ENCODE assay signal across 23 cellular contexts in the genomic region with DNA sequence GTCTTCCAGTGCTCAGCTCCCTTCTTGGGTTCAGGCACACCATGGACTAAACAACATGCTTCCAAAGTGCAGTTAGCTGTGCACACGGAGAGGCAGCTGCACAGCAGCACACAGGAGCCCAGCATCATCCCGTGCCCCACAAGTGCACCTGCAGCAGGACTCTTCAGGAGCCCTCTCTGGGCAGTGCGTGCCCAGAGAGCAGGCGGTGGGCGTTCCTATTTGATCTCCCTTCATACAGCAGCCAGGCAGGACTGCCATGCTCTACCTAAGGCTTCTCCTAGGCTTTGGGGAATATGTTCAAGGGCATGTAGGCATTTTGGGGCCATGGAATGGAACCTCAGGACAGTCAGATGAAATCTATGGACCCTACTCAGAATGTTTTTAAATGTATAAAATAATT. TPM values are rescaled to one million over a fixed set of nuclear protein-coding genes. Genes with fewer than 3 reads are reported as not detected.
"Had no signal": no experiment of that assay in that cellular context is flagged by ENCODE, and none has a peak within 500 bp of the region (broad histone marks: within the 10 kb centered on the region; RNA-seq: fewer than 3 reads in every experiment).

No MANE protein-coding gene starts in this region.

- H3K9me3 ChIP-seq: colonic mucosa, gastrocnemius medialis, left lung, prostate gland, sigmoid colon, stomach, testis, tibial artery had no signal

- H3K4me1 ChIP-seq: colonic mucosa, gastrocnemius medialis, left lung, parathyroid adenoma, prostate gland, sigmoid colon, stomach, testis, tibial artery had no signal

- H3K4me1 Mint-ChIP-seq: central memory CD8-positive, alpha-beta T cell; naive thymus-derived CD8-positive, alpha-beta T cell; stimulated activated effector memory CD8-positive, alpha-beta T cell treated with anti-CD3 and anti-CD28 coated beads, Interleukin-12 subunit alpha, Interleukin-12 subunit beta, amount 100 ng/mL, for 72 hours had no signal

- H3K4me3 Mint-ChIP-seq: central memory CD8-positive, alpha-beta T cell; dendritic cell treated with granulocyte-macrophage colony-stimulating factor and Interleukin-4, amounts not matched to agents 40 ng/mL and 50 ng/mL, for 4 days; naive thymus-derived CD8-positive, alpha-beta T cell; stimulated activated effector memory CD8-positive, alpha-beta T cell treated with anti-CD3 and anti-CD28 coated beads, Interleukin-12 subunit alpha, Interleukin-12 subunit beta, amount 100 ng/mL, for 72 hours; type B pancreatic cell had no signal

- ATAC-seq: gastrocnemius medialis; left lung; naive thymus-derived CD8-positive, alpha-beta T cell; right cardiac atrium; stimulated activated effector memory CD8-positive, alpha-beta T cell treated with anti-CD3 and anti-CD28 coated beads, Interleukin-12 subunit alpha, Interleukin-12 subunit beta, amount 100 ng/mL, for 72 hours had no signal

- H3K9me3 Mint-ChIP-seq: central memory CD8-positive, alpha-beta T cell; dendritic cell treated with granulocyte-macrophage colony-stimulating factor and Interleukin-4, amounts not matched to agents 40 ng/mL and 50 ng/mL, for 4 days; naive thymus-derived CD8-positive, alpha-beta T cell; stimulated activated effector memory CD8-positive, alpha-beta T cell treated with anti-CD3 and anti-CD28 coated beads, Interleukin-12 subunit alpha, Interleukin-12 subunit beta, amount 100 ng/mL, for 72 hours; type B pancreatic cell had no signal

- H3K36me3 ChIP-seq: colonic mucosa, gastrocnemius medialis, left lung, prostate gland, sigmoid colon, stomach, tibial artery had no signal

- H3K27ac Mint-ChIP-seq: dendritic cell treated with granulocyte-macrophage colony-stimulating factor and Interleukin-4, amounts not matched to agents 40 ng/mL and 50 ng/mL, for 4 days; naive thymus-derived CD8-positive, alpha-beta T cell; stimulated activated effector memory CD8-positive, alpha-beta T cell treated with anti-CD3 and anti-CD28 coated beads, Interleukin-12 subunit alpha, Interleukin-12 subunit beta, amount 100 ng/mL, for 72 hours; type B pancreatic cell had no signal

- H3K27me3 ChIP-seq: colonic mucosa, gastrocnemius medialis, testis had no signal

- H3K4me3 ChIP-seq: colonic mucosa, gastrocnemius medialis, left lung, prostate gland, sigmoid colon, stomach, testis, tibial artery had no signal

- H3K27ac ChIP-seq: colonic mucosa, gastrocnemius medialis, left lung, parathyroid adenoma, prostate gland, sigmoid colon, stomach, testis, tibial artery had no signal

- H3K36me3 Mint-ChIP-seq: naive thymus-derived CD8-positive, alpha-beta T cell; stimulated activated effector memory CD8-positive, alpha-beta T cell treated with anti-CD3 and anti-CD28 coated beads, Interleukin-12 subunit alpha, Interleukin-12 subunit beta, amount 100 ng/mL, for 72 hours; type B pancreatic cell had no signal

- DNase-seq: colonic mucosa; effector CD8-positive, alpha-beta T cell; foreskin fibroblast; gastrocnemius medialis; kidney; left lung; mesenchymal stem cell; midbrain; naive thymus-derived CD8-positive, alpha-beta T cell; right cardiac atrium; sigmoid colon; stimulated activated CD4-positive, alpha-beta T cell treated with anti-CD3 and anti-CD28 coated beads, Interleukin-2, amount 100 ng/mL, for 24 hours; stimulated activated CD4-positive, alpha-beta T cell treated with anti-CD3 and anti-CD28 coated beads, Interleukin-4, amount 100 ng/mL, for 24 hours; stimulated activated naive CD4-positive, alpha-beta T cell treated with Interleukin-2 at 50 U/mL for 16 hours; stomach; testis had no signal

- H3K9ac ChIP-seq: parathyroid adenoma had no signal

RNA-seq across cellular contexts. Expression of gene ANO2, which starts 35.5 kb away (rescaled TPM):
- total RNA-seq: naive thymus-derived CD8-positive, alpha-beta T cell had no signal
- polyA plus RNA-seq: naive thymus-derived CD8-positive, alpha-beta T cell had no signal
